Comparison of ENCODE assay signal across 8 cellular contexts in genomic region chr11:62402226-62402625, GRCh38. TPM values are rescaled to one million over a fixed set of nuclear protein-coding genes. Genes with fewer than 3 reads are reported as not detected.
DNase-seq lines count a peak whose midpoint lies in the region; ATAC-seq and TF ChIP-seq lines count a peak whose summit lies in the region.

No MANE protein-coding gene starts in this region.

- H3K9me3 Mint-ChIP-seq in activated T-cell treated with anti-CD3 and anti-CD28 coated beads, Interleukin-2, amount 50 U/mL, for 72 hours, result no peaks in the 10 kb centered on the region
- H3K9me3 Mint-ChIP-seq in neural progenitor cell, result no peaks in the 10 kb centered on the region

- H3K36me3 Mint-ChIP-seq in activated T-cell treated with anti-CD3 and anti-CD28 coated beads, Interleukin-2, amount 50 U/mL, for 72 hours (ENCODE audit: insufficient read depth in 2 of 2), result no peaks in the 10 kb centered on the region
- H3K36me3 Mint-ChIP-seq in neural progenitor cell, result no peaks in the 10 kb centered on the region

- no peak overlapping the region for H3K27ac ChIP-seq in neural progenitor cell

- H3K9me3 ChIP-seq in neural progenitor cell (ENCODE audit: low read depth), result no peaks in the 10 kb centered on the region

- H3F3A ChIP-seq in neural progenitor cell (ENCODE audit: low read depth), result no peaks in the 10 kb centered on the region

- H2AFZ ChIP-seq in neural progenitor cell (replicated peaks), result no peak overlapping the region

- H3K9ac ChIP-seq in neural progenitor cell, result no peak overlapping the region

- no peaks in the 10 kb centered on the region for H3K79me2 ChIP-seq in neural progenitor cell (ENCODE audit: low read depth)

- H3K27me3 ChIP-seq in neural progenitor cell, result no peaks in the 10 kb centered on the region

- H3K4me2 ChIP-seq in neural progenitor cell, result no peak overlapping the region

- H3K27ac Mint-ChIP-seq in activated T-cell treated with anti-CD3 and anti-CD28 coated beads, Interleukin-2, amount 50 U/mL, for 72 hours, result peak overlapping the region; percentile 61
- H3K27ac Mint-ChIP-seq in neural progenitor cell, result no peak overlapping the region

- H3K4me1 ChIP-seq in neural progenitor cell, result no peaks in the 10 kb centered on the region

- peak overlapping the region; percentile 68 to 81 for H3K4me3 Mint-ChIP-seq in activated T-cell treated with anti-CD3 and anti-CD28 coated beads, Interleukin-2, amount 50 U/mL, for 72 hours
- H3K4me3 Mint-ChIP-seq in neural progenitor cell, result no peak overlapping the region

- intact Hi-C loops in left colon (cut with DNase I, micrococcal nuclease), result no loop called here

- H3K36me3 ChIP-seq in neural progenitor cell, result no peaks in the 10 kb centered on the region

- no peak overlapping the region for H3K4me3 ChIP-seq in neural progenitor cell

- H3K4me1 Mint-ChIP-seq in activated T-cell treated with anti-CD3 and anti-CD28 coated beads, Interleukin-2, amount 50 U/mL, for 72 hours (ENCODE audit: low read depth), result peaks cover 46% of the 10 kb centered on the region
- peaks cover 17% of the 10 kb centered on the region for H3K4me1 Mint-ChIP-seq in neural progenitor cell

- H4K20me1 ChIP-seq in neural progenitor cell (ENCODE audit: low read depth), result no peaks in the 10 kb centered on the region

- ATAC-seq in activated T-cell treated with anti-CD3 and anti-CD28 coated beads, Interleukin-2, amount 50 U/mL, for 72 hours (replicated peaks in 1 of 2), result peak; percentile 90 to 95
- ATAC-seq in left colon (peak; percentile 23), GM19467 (IDR thresholded peaks at IDR 0.05; ENCODE audit: unreplicated experiment) (no peak), GM21423 (IDR thresholded peaks at IDR 0.05; ENCODE audit: unreplicated experiment) (no peak)

- no peaks in the 10 kb centered on the region for H3K27me3 Mint-ChIP-seq in activated T-cell treated with anti-CD3 and anti-CD28 coated beads, Interleukin-2, amount 50 U/mL, for 72 hours (ENCODE audit: low read depth)
- peaks cover 5% of the 10 kb centered on the region for H3K27me3 Mint-ChIP-seq in neural progenitor cell (ENCODE audit: insufficient read depth, low read depth)

- DNase-seq in HUDEP-2 (lab: John Stamatoyannopoulos, UW; ENCODE audit: unreplicated experiment in 76 of 76) (peak in 69 of 76 experiments; percentile 20 to 81 (median 65)), left colon (peak; percentile 50 to 67), NCI-H2029 treated with DMSO at 0.1 percent for 48 hours (lab: John Stamatoyannopoulos, UW) (no peak), neural progenitor cell (ENCODE audit: low spot score) (no peak)
- DNase-seq in activated T-cell treated with anti-CD3 and anti-CD28 coated beads, Interleukin-2, amount 50 U/mL, for 72 hours, result peak; percentile 58 to 59
- DNase-seq in stimulated activated CD8-positive, alpha-beta memory T cell treated with anti-CD3 and anti-CD28 coated beads, Interleukin-15, amount 100 ng/mL, for 4 hours (ENCODE audit: low read depth in 2 of 2), result peak; percentile 15 to 30

- TF ChIP-seq CTCF in neural progenitor cell (IDR thresholded peaks at IDR 0.05), result no peak

RNA-seq across cellular contexts. Expression of gene SCGB1A1, which starts 16.6 kb away (rescaled TPM):
- total RNA-seq in activated T-cell treated with anti-CD3 and anti-CD28 coated beads, Interleukin-2, amount 50 U/mL, for 72 hours, result not detected
- total RNA-seq in left colon, result not detected
- total RNA-seq in neural progenitor cell (ENCODE audit: low replicate concordance), result not detected in 2 replicates

Comparison
In these comparisons a context has a peak if more than half of its experiments do, and no peak if none do; other contexts are left out.
1. DNase-seq: peak in HUDEP-2 (69 of 76), activated T-cell treated with anti-CD3 and anti-CD28 coated beads, Interleukin-2, amount 50 U/mL, for 72 hours (2 of 2), left colon (2 of 2) and stimulated activated CD8-positive, alpha-beta memory T cell treated with anti-CD3 and anti-CD28 coated beads, Interleukin-15, amount 100 ng/mL, for 4 hours (2 of 2); none in NCI-H2029 treated with DMSO at 0.1 percent for 48 hours (single experiment) and neural progenitor cell (single experiment).
2. ATAC-seq: peak in activated T-cell treated with anti-CD3 and anti-CD28 coated beads, Interleukin-2, amount 50 U/mL, for 72 hours (2 of 2) and left colon (single experiment); none in GM19467 (single experiment) and GM21423 (single experiment).